In genomic region chr6:37276916-37277509, GRCh38 we compare ENCODE assay signal across 19 cellular contexts. TPM values are rescaled to one million over a fixed set of nuclear protein-coding genes. Genes with fewer than 3 reads are reported as not detected.
DNase-seq lines count a peak whose midpoint lies in the region; ATAC-seq, FAIRE-seq and TF ChIP-seq lines count a peak whose summit lies in the region.
"Had no signal": no experiment of that assay in that cellular context is flagged by ENCODE, and none has a peak within 500 bp of the region (broad histone marks: within the 10 kb centered on the region; RNA-seq: fewer than 3 reads in every experiment).

No MANE protein-coding gene starts in this region.

- H3K4me1 Mint-ChIP-seq in activated CD4-positive, alpha-beta T cell treated with anti-CD3 and anti-CD28 coated beads, Interleukin-2, amount 10 ng/mL, durations not matched to agents 24 days and 14 days, result peaks cover 83% of the 10 kb centered on the region
- peaks cover 36% of the 10 kb centered on the region for H3K4me1 Mint-ChIP-seq in T-helper 17 cell

- peak overlapping the region; percentile 20 for H3K4me3 Mint-ChIP-seq in activated CD4-positive, alpha-beta T cell treated with anti-CD3 and anti-CD28 coated beads, Interleukin-2, amount 10 ng/mL, durations not matched to agents 24 days and 14 days
- no peak overlapping the region for H3K4me3 Mint-ChIP-seq in T-helper 17 cell
- H3K4me3 Mint-ChIP-seq: activated CD4-positive, alpha-beta memory T cell treated with anti-CD3 and anti-CD28 coated beads, Interleukin-2, amount 10 ng/mL, durations not matched to agents 7 days and 5 days; T-cell had no signal

- no peak for FAIRE-seq in pancreas (lab: Jason Lieb, UNC)
- FAIRE-seq: endothelial cell of umbilical vein, RCC 7860 had no signal

- DNase-seq in activated CD4-positive, alpha-beta T cell treated with anti-CD3 and anti-CD28 coated beads, Interleukin-2, amount 10 ng/mL, durations not matched to agents 24 days and 14 days, result peak; percentile 65
- DNase-seq in activated CD4-positive, alpha-beta T cell treated with anti-CD3 and anti-CD28 coated beads for 1 hour, result no peak
- DNase-seq in T-helper 17 cell (no peak), pancreas (no peak), brain microvascular endothelial cell (no peak), DMS 273 (lab: John Stamatoyannopoulos, UW; ENCODE audit: unreplicated experiment) (no peak)
- DNase-seq: activated CD4-positive, alpha-beta memory T cell treated with anti-CD3 and anti-CD28 coated beads, Interleukin-2, amount 10 ng/mL, durations not matched to agents 7 days and 5 days; activated effector memory CD4-positive, alpha-beta T cell treated with anti-CD3 and anti-CD28 coated beads, Interleukin-2, amount 50 U/mL, for 16 hours; Caco-2; NCI-H146; NCI-H526 had no signal

- H3K9me3 Mint-ChIP-seq in activated CD4-positive, alpha-beta T cell treated with anti-CD3 and anti-CD28 coated beads, Interleukin-2, amount 10 ng/mL, durations not matched to agents 24 days and 14 days, result no peaks in the 10 kb centered on the region
- H3K9me3 Mint-ChIP-seq: activated CD4-positive, alpha-beta memory T cell treated with anti-CD3 and anti-CD28 coated beads, Interleukin-2, amount 10 ng/mL, durations not matched to agents 7 days and 5 days; T-cell had no signal

- no peaks in the 10 kb centered on the region for H3K27me3 Mint-ChIP-seq in activated CD4-positive, alpha-beta T cell treated with anti-CD3 and anti-CD28 coated beads, Interleukin-2, amount 10 ng/mL, durations not matched to agents 24 days and 14 days
- H3K27me3 Mint-ChIP-seq in T-helper 17 cell, result no peaks in the 10 kb centered on the region
- H3K27me3 Mint-ChIP-seq: activated CD4-positive, alpha-beta memory T cell treated with anti-CD3 and anti-CD28 coated beads, Interleukin-2, amount 10 ng/mL, durations not matched to agents 7 days and 5 days; progenitor cell of endocrine pancreas; T-cell had no signal

- H3K36me3 ChIP-seq in pancreas, result peaks cover 0 to 10% (median 0%) of the 10 kb centered on the region in 3 donors
- peaks cover 5% of the 10 kb centered on the region for H3K36me3 ChIP-seq in brain microvascular endothelial cell (replicated peaks)
- H3K36me3 ChIP-seq: cardiac muscle cell had no signal

- H3K27ac ChIP-seq in pancreas (no peak overlapping the region), brain microvascular endothelial cell (no peak overlapping the region)
- H3K27ac ChIP-seq: cardiac muscle cell had no signal

- in situ Hi-C loops in brain microvascular endothelial cell (cut with HindIII; ENCODE audit: low pct_ligation_motif_present, low sequenced_read_pairs), result no loop called here

- no peaks in the 10 kb centered on the region for H3K9me3 ChIP-seq in T-helper 17 cell (ENCODE audit: control insufficient read depth, low read length, poor library complexity, severe bottlenecking)
- no peaks in the 10 kb centered on the region for H3K9me3 ChIP-seq in pancreas
- H3K9me3 ChIP-seq: Caco-2, thoracic aorta had no signal

- peak; percentile 76 for ATAC-seq in GM19467 (IDR thresholded peaks at IDR 0.05; ENCODE audit: unreplicated experiment)
- no peak for ATAC-seq in T-helper 17 cell
- peak in 3 of 4 donors; percentile 56 to 65 (median 59) for ATAC-seq in pancreas
- ATAC-seq in HG02970 (IDR thresholded peaks at IDR 0.05; ENCODE audit: low FRiP score, unreplicated experiment), result no peak

- peaks cover 0 to 7% (median 5%) of the 10 kb centered on the region in 3 donors for H3K4me1 ChIP-seq in pancreas
- H3K4me1 ChIP-seq: Caco-2 had no signal

- TF ChIP-seq CTCF in pancreas (IDR thresholded peaks at IDR 0.05) (no peak), brain microvascular endothelial cell (IDR thresholded peaks at IDR 0.05; ENCODE audit: low read depth, low read length, missing control alignments) (no peak)

- no peak overlapping the region for H3K4me3 ChIP-seq in pancreas
- H3K4me3 ChIP-seq in brain microvascular endothelial cell (ENCODE audit: low read depth, low read length), result no peak overlapping the region
- H3K4me3 ChIP-seq: cardiac muscle cell, thoracic aorta had no signal

- intact Hi-C loops in activated CD4-positive, alpha-beta T cell treated with anti-CD3 and anti-CD28 coated beads, Interleukin-2, amount 10 ng/mL, durations not matched to agents 24 days and 14 days (cut with micrococcal nuclease), result loop anchor here (2.0 kb wide), 1 partner anchor 16 kb away; no protein-coding TSS in a partner anchor
- intact Hi-C loops in pancreas (cut with DNase I), result no loop called here

- H3K36me3 Mint-ChIP-seq in activated CD4-positive, alpha-beta T cell treated with anti-CD3 and anti-CD28 coated beads, Interleukin-2, amount 10 ng/mL, durations not matched to agents 24 days and 14 days (ENCODE audit: low read depth), result peaks cover 47% of the 10 kb centered on the region
- peaks cover 2% of the 10 kb centered on the region for H3K36me3 Mint-ChIP-seq in T-helper 17 cell (ENCODE audit: low read depth)

- H3K27ac Mint-ChIP-seq in activated CD4-positive, alpha-beta T cell treated with anti-CD3 and anti-CD28 coated beads, Interleukin-2, amount 10 ng/mL, durations not matched to agents 24 days and 14 days, result peak overlapping the region; percentile 68
- peak overlapping the region; percentile 45 for H3K27ac Mint-ChIP-seq in T-helper 17 cell
- H3K27ac Mint-ChIP-seq: activated CD4-positive, alpha-beta memory T cell treated with anti-CD3 and anti-CD28 coated beads, Interleukin-2, amount 10 ng/mL, durations not matched to agents 7 days and 5 days; progenitor cell of endocrine pancreas; T-cell had no signal

- H3K27me3 ChIP-seq in pancreas (no peaks in the 10 kb centered on the region), brain microvascular endothelial cell (replicated peaks) (no peaks in the 10 kb centered on the region)
- H3K27me3 ChIP-seq: cardiac muscle cell had no signal

- WGBS in pancreas, 2 donors, result 70 to 71% methylated on average over 11 of the region's 11 CpGs

RNA-seq across cellular contexts. Expression of gene TMEM217, which starts 19.1 kb away (rescaled TPM):
- total RNA-seq in activated CD4-positive, alpha-beta T cell treated with anti-CD3 and anti-CD28 coated beads, Interleukin-2, amount 10 ng/mL, durations not matched to agents 24 days and 14 days, result 4.1 and 6.1 TPM in 2 replicates
- total RNA-seq in T-helper 17 cell (1 to 10 TPM in 1 of 2 donors, under 1 TPM in 1; 0.37 to 2.0 TPM), pancreas (1 to 10 TPM in 3 of 6 donors, under 1 TPM in 3; 0.19 to 2.1 (median 0.94) TPM)
- 1 to 10 TPM; 1.4 to 1.7 TPM for polyA plus RNA-seq in pancreas

RNA-seq across cellular contexts. Expression of gene TBC1D22B, which starts 19.4 kb away (rescaled TPM):
- total RNA-seq in activated CD4-positive, alpha-beta T cell treated with anti-CD3 and anti-CD28 coated beads, Interleukin-2, amount 10 ng/mL, durations not matched to agents 24 days and 14 days, result 17.2 and 18.7 TPM in 2 replicates
- total RNA-seq in T-helper 17 cell (10 to 100 TPM; 11.2 to 11.9 TPM), pancreas (1 to 10 TPM; 5.1 to 9.0 (median 6.3) TPM)
- 1 to 10 TPM; 4.3 to 6.6 TPM for polyA plus RNA-seq in pancreas

Comparison
In these comparisons a context has a peak if more than half of its experiments do, and no peak if none do; other contexts are left out.
1. ATAC-seq: peak in GM19467 (single experiment) and pancreas (3 of 4); none in T-helper 17 cell (single experiment) and HG02970 (single experiment).